Comparison of ENCODE assay signal across 1 cellular context in genomic region chr1:11027316-11027715, GRCh38.
A peak's percentile ranks its signal among the peaks of the same experiment; 100 is the strongest.
TF ChIP-seq lines count a peak whose summit lies in the region.

No MANE protein-coding gene starts in this region.

TF ChIP-seq in GM12878, 131 proteins besides CTCF, POLR2A, EP300 and RAD21:
- TF ChIP-seq POLR2AphosphoS5 (IDR thresholded peaks at IDR 0.05; ENCODE audit: low read length) (0 out of 2 replicates have a peak, but pooled peaks have one; percentile 14), CHD1 (IDR thresholded peaks at IDR 0.05; ENCODE audit: low read depth, low read length) (no peak), MTA3 (IDR thresholded peaks at IDR 0.05; ENCODE audit: borderline replicate concordance, low read length) (peak; percentile 29; the same call in 1 of the 2 replicates)
